In the genomic region with DNA sequence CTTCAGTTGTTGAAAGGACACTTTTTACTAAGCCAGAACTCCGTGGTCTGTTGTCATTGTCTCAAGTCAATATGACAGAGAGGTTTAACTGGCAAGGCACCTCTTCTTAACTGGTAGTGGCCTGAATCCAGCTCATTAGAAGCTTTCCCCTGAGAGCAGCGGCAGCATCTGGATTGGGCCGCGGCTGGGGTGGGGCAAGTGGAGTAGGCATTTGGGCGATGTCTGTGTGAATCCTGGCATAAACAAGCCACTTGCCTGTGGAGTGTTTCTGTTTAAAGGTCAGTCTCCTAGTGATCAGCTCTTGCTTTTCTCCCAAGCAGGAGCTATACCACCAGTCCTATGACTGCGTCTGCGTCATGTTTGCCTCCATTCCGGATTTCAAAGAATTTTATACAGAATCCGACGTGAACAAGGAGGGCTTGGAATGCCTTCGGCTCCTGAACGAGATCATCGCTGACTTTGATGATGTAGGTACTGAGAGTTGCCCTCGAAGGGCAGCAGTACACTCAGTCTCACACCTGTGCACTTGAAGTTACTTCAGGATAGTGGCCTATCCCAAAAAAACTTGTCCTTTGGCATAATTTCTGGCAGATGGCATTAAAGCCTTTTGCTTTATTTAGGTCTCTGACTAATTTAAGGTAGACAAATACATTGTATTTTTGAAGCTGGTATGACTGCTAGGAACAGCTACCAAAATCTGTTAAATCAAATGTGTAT, we compare ENCODE assay signal across 1 cellular context.
TF ChIP-seq lines count a peak whose summit lies in the region.

No MANE protein-coding gene starts in this region.

TF ChIP-seq in H1, 55 proteins besides CTCF, POLR2A, EP300 and RAD21:
- TF ChIP-seq POLR2AphosphoS5 (IDR thresholded peaks at IDR 0.05; ENCODE audit: low read depth, low read length) (no peak), HDAC6 (IDR thresholded peaks at IDR 0.05; ENCODE audit: low read depth, low read length) (no peak), FOSL1 (IDR thresholded peaks at IDR 0.05; ENCODE audit: insufficient read depth, low read depth, low read length) (no peak), SP4 (IDR thresholded peaks at IDR 0.05; ENCODE audit: low read length) (no peak), NANOG (IDR thresholded peaks at IDR 0.05; ENCODE audit: insufficient read depth, low read depth, low read length, poor library complexity, severe bottlenecking) (no peak), JUN (IDR thresholded peaks at IDR 0.05; ENCODE audit: low read depth, low read length) (no peak), GTF2F1 (IDR thresholded peaks at IDR 0.05; ENCODE audit: borderline replicate concordance, low read depth, low read length) (no peak), CBX5 (IDR thresholded peaks at IDR 0.05; ENCODE audit: low read depth, low read length) (no peak)
- TF ChIP-seq, protein P1, sequence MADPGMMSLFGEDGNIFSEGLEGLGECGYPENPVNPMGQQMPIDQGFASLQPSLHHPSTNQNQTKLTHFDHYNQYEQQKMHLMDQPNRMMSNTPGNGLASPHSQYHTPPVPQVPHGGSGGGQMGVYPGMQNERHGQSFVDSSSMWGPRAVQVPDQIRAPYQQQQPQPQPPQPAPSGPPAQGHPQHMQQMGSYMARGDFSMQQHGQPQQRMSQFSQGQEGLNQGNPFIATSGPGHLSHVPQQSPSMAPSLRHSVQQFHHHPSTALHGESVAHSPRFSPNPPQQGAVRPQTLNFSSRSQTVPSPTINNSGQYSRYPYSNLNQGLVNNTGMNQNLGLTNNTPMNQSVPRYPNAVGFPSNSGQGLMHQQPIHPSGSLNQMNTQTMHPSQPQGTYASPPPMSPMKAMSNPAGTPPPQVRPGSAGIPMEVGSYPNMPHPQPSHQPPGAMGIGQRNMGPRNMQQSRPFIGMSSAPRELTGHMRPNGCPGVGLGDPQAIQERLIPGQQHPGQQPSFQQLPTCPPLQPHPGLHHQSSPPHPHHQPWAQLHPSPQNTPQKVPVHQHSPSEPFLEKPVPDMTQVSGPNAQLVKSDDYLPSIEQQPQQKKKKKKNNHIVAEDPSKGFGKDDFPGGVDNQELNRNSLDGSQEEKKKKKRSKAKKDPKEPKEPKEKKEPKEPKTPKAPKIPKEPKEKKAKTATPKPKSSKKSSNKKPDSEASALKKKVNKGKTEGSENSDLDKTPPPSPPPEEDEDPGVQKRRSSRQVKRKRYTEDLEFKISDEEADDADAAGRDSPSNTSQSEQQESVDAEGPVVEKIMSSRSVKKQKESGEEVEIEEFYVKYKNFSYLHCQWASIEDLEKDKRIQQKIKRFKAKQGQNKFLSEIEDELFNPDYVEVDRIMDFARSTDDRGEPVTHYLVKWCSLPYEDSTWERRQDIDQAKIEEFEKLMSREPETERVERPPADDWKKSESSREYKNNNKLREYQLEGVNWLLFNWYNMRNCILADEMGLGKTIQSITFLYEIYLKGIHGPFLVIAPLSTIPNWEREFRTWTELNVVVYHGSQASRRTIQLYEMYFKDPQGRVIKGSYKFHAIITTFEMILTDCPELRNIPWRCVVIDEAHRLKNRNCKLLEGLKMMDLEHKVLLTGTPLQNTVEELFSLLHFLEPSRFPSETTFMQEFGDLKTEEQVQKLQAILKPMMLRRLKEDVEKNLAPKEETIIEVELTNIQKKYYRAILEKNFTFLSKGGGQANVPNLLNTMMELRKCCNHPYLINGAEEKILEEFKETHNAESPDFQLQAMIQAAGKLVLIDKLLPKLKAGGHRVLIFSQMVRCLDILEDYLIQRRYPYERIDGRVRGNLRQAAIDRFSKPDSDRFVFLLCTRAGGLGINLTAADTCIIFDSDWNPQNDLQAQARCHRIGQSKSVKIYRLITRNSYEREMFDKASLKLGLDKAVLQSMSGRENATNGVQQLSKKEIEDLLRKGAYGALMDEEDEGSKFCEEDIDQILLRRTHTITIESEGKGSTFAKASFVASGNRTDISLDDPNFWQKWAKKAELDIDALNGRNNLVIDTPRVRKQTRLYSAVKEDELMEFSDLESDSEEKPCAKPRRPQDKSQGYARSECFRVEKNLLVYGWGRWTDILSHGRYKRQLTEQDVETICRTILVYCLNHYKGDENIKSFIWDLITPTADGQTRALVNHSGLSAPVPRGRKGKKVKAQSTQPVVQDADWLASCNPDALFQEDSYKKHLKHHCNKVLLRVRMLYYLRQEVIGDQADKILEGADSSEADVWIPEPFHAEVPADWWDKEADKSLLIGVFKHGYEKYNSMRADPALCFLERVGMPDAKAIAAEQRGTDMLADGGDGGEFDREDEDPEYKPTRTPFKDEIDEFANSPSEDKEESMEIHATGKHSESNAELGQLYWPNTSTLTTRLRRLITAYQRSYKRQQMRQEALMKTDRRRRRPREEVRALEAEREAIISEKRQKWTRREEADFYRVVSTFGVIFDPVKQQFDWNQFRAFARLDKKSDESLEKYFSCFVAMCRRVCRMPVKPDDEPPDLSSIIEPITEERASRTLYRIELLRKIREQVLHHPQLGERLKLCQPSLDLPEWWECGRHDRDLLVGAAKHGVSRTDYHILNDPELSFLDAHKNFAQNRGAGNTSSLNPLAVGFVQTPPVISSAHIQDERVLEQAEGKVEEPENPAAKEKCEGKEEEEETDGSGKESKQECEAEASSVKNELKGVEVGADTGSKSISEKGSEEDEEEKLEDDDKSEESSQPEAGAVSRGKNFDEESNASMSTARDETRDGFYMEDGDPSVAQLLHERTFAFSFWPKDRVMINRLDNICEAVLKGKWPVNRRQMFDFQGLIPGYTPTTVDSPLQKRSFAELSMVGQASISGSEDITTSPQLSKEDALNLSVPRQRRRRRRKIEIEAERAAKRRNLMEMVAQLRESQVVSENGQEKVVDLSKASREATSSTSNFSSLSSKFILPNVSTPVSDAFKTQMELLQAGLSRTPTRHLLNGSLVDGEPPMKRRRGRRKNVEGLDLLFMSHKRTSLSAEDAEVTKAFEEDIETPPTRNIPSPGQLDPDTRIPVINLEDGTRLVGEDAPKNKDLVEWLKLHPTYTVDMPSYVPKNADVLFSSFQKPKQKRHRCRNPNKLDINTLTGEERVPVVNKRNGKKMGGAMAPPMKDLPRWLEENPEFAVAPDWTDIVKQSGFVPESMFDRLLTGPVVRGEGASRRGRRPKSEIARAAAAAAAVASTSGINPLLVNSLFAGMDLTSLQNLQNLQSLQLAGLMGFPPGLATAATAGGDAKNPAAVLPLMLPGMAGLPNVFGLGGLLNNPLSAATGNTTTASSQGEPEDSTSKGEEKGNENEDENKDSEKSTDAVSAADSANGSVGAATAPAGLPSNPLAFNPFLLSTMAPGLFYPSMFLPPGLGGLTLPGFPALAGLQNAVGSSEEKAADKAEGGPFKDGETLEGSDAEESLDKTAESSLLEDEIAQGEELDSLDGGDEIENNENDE (IDR thresholded peaks at IDR 0.05; ENCODE audit: insufficient replicate concordance, low read length) = no peak
